In genomic region chr1:162357681-162358266, GRCh38 we compare ENCODE assay signal across 1 cellular context.
TF ChIP-seq lines count a peak whose summit lies in the region.

No MANE protein-coding gene starts in this region.

TF ChIP-seq in GM12878, 131 proteins besides CTCF, POLR2A, EP300 and RAD21:
- TF ChIP-seq JUND (IDR thresholded peaks at IDR 0.05; ENCODE audit: low read depth, low read length) (no peak), RUNX3 (IDR thresholded peaks at IDR 0.05; ENCODE audit: low read length) (no peak), RAD51 (IDR thresholded peaks at IDR 0.05) (no peak), SMC3 (IDR thresholded peaks at IDR 0.05; ENCODE audit: borderline replicate concordance, low read length) (peak; percentile 37; the same call in 1 of the 2 replicates)
- TF ChIP-seq, protein P1, sequence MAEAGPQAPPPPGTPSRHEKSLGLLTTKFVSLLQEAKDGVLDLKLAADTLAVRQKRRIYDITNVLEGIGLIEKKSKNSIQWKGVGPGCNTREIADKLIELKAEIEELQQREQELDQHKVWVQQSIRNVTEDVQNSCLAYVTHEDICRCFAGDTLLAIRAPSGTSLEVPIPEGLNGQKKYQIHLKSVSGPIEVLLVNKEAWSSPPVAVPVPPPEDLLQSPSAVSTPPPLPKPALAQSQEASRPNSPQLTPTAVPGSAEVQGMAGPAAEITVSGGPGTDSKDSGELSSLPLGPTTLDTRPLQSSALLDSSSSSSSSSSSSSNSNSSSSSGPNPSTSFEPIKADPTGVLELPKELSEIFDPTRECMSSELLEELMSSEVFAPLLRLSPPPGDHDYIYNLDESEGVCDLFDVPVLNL (IDR thresholded peaks at IDR 0.05; ENCODE audit: low read depth, low read length), result no peak
